16 cellular contexts compared by ENCODE assay signal in genomic region chr4:177052211-177052725, GRCh38.
"Had no signal": no experiment of that assay in that cellular context is flagged by ENCODE, and none has a peak within 500 bp of the region (broad histone marks: within the 10 kb centered on the region; RNA-seq: fewer than 3 reads in every experiment).

No MANE protein-coding gene starts in this region.

- H3K27ac Mint-ChIP-seq: naive thymus-derived CD4-positive, alpha-beta T cell; nephron progenitor cell; stimulated activated effector memory CD8-positive, alpha-beta T cell treated with anti-CD3 and anti-CD28 coated beads, Interleukin-12 subunit alpha, Interleukin-12 subunit beta, amount 100 ng/mL, for 72 hours had no signal

- H3K27ac ChIP-seq: dorsolateral prefrontal cortex, heart left ventricle, right atrium auricular region, suprapubic skin, upper lobe of left lung, uterus had no signal

- H3K9me3 Mint-ChIP-seq: naive thymus-derived CD4-positive, alpha-beta T cell; nephron progenitor cell; stimulated activated effector memory CD8-positive, alpha-beta T cell treated with anti-CD3 and anti-CD28 coated beads, Interleukin-12 subunit alpha, Interleukin-12 subunit beta, amount 100 ng/mL, for 72 hours had no signal

- H3K4me1 Mint-ChIP-seq: nephron progenitor cell; stimulated activated effector memory CD8-positive, alpha-beta T cell treated with anti-CD3 and anti-CD28 coated beads, Interleukin-12 subunit alpha, Interleukin-12 subunit beta, amount 100 ng/mL, for 72 hours had no signal

- H3K36me3 Mint-ChIP-seq: naive thymus-derived CD4-positive, alpha-beta T cell; stimulated activated effector memory CD8-positive, alpha-beta T cell treated with anti-CD3 and anti-CD28 coated beads, Interleukin-12 subunit alpha, Interleukin-12 subunit beta, amount 100 ng/mL, for 72 hours had no signal

- H3K27me3 ChIP-seq: dorsolateral prefrontal cortex, right atrium auricular region, suprapubic skin, tibial artery, upper lobe of left lung, uterus had no signal

- H3K9me3 ChIP-seq: right atrium auricular region, suprapubic skin, tibial artery, upper lobe of left lung, uterus had no signal

- H3K4me3 ChIP-seq: dorsolateral prefrontal cortex, heart left ventricle, right atrium auricular region, suprapubic skin, tibial artery, upper lobe of left lung, uterus had no signal

- H3K36me3 ChIP-seq: heart left ventricle, right atrium auricular region, suprapubic skin, tibial artery, upper lobe of left lung, uterus had no signal

- ATAC-seq: heart left ventricle had no signal

- H3K4me3 Mint-ChIP-seq: naive thymus-derived CD4-positive, alpha-beta T cell; nephron progenitor cell; stimulated activated effector memory CD8-positive, alpha-beta T cell treated with anti-CD3 and anti-CD28 coated beads, Interleukin-12 subunit alpha, Interleukin-12 subunit beta, amount 100 ng/mL, for 72 hours had no signal

- H3K4me1 ChIP-seq: heart left ventricle, right atrium auricular region, suprapubic skin, upper lobe of left lung, uterus had no signal

- DNase-seq: cortex of kidney; effector CD8-positive, alpha-beta T cell; foreskin melanocyte; heart left ventricle; hippocampal formation; posterior cingulate gyrus; stimulated activated CD4-positive, alpha-beta T cell treated with anti-CD3 and anti-CD28 coated beads, Interleukin-4, amount 100 ng/mL, for 1 hour; tibial artery; upper lobe of left lung; uterus had no signal
